Comparison of ENCODE assay signal across 12 cellular contexts in the genomic region with DNA sequence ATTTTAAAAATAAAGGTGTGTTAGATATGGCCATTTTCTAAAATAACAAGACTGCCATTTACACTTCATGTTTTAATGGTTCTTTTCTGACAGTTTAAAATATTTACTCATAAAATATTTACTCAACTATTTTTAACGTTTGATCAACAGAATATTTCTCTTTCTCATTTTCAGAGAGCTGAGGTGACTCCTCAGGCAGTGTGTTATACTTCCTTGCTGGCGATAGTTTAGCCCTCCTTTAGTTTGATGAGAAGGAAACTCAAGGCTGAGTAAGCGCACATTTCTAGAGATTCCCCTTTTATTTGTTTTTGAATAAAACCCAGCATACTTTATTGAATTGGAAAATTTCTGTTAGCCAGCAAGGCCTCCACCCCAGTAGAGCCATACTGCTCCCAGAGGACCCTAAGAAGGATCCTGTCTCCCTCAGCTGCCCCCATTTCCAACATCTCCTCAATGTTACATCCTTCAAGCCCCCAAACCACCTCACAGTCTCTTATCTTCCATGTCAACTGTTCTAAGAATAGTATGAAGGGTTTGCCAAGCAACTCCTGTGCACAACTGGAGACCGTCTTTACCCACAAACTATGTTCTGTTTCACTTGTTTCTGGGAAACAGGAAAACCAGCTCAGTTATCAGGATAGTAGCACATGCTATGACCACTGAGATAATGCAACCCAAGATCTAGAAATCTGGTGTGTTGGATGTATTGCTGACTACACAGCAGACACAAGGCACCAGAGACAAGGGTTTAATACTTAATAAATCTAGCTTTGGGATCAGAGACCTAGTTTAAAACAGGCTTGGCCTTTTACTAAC.
"Had no signal": no experiment of that assay in that cellular context is flagged by ENCODE, and none has a peak within 500 bp of the region (broad histone marks: within the 10 kb centered on the region; RNA-seq: fewer than 3 reads in every experiment).

No MANE protein-coding gene starts in this region.

- H3K27me3 ChIP-seq: breast epithelium, esophagus muscularis mucosa had no signal

- H3K9me3 ChIP-seq: breast epithelium, esophagus muscularis mucosa had no signal

- H3K4me3 ChIP-seq: breast epithelium, esophagus muscularis mucosa, lung had no signal

- ATAC-seq: activated CD4-positive, CD25-positive, alpha-beta regulatory T cell treated with anti-CD3 and anti-CD28 coated beads, Interleukin-2, amount 50 U/mL, for 24 hours; stimulated activated effector memory CD8-positive, alpha-beta T cell treated with anti-CD3 and anti-CD28 coated beads, Interleukin-12 subunit alpha, Interleukin-12 subunit beta, amount 100 ng/mL, for 72 hours had no signal

- H3K4me1 ChIP-seq: breast epithelium had no signal

- H3K27ac ChIP-seq: breast epithelium, esophagus muscularis mucosa had no signal

- DNase-seq: activated CD4-positive, alpha-beta T cell treated with anti-CD3 and anti-CD28 coated beads, Interleukin-2, amount 50 U/mL, for 1 hour; activated CD8-positive, alpha-beta memory T cell treated with anti-CD3 and anti-CD28 coated beads for 24 hours; activated naive CD4-positive, alpha-beta T cell; activated naive CD8-positive, alpha-beta T cell treated with anti-CD3 and anti-CD28 coated beads, Interleukin-2, amount 10 ng/mL, durations not matched to agents 7 days and 5 days; anterior cingulate cortex; glutamatergic neuron; immature natural killer cell had no signal

- H3K36me3 ChIP-seq: breast epithelium, esophagus muscularis mucosa had no signal
